ENCODE assay signal across 1 cellular context in the genomic region with DNA sequence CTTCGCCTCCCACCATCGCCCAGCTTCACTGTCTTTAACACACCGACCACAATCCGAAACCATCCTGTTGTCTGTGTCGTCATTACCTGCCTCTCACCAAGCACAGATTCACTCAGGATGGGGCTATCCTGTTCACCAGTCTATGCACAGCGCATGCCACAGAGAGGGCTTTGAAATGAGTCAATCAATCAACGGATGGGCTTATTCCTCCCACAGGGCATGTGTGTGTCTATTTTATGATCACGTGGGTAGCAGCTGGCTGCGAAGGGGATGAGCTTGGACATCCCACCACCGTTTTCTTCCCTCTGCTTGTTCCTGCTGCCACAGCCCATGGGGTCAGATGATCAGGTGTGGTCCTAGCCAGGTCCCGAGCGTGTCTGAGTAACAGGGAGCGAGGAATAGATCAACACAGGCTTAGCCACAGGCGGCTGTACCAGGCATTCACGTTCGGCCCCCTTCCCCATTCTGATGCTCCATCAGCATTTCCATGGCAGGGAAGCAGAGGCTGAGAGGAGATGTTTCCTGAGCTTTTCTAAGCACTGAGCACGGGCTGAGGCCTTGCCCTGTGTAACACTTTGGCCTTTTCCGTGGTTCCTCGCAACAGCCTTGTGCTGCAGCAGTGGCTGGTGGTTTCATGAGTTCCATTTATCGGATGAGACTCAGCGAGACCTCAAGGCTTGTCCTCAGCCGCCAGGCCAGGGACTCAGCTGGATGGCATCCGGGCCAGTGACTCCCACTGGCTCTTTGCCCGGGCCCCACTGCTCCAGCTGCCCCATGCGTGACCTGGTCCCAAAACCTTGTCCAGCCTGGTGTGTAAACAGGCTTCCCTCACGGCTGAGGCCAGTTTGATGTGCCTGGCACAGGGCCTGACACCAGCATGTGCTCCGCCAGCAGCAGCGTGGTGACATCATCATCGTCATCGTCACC.
TF ChIP-seq lines count a peak whose summit lies in the region.

No MANE protein-coding gene starts in this region.

TF ChIP-seq in K562, 482 proteins besides CTCF, POLR2A, EP300 and RAD21 (continued from another document):
- TF ChIP-seq CTCFL (IDR thresholded peaks at IDR 0.05; ENCODE audit: borderline replicate concordance, insufficient read depth, low read depth, low read length, poor library complexity, severe bottlenecking) (no peak), MEF2A (IDR thresholded peaks at IDR 0.05; ENCODE audit: control insufficient read depth, low read depth, low read length) (no peak), GABPB1 (CRISPR knock-in tag; IDR thresholded peaks at IDR 0.05) (no peak), E2F6 (IDR thresholded peaks at IDR 0.05; ENCODE audit: borderline replicate concordance in 1 of 2, extremely low read depth in 1 of 2, insufficient read depth in 1 of 2, insufficient read length in 1 of 2, low read depth in 1 of 2, low read length in 1 of 2, poor library complexity in 1 of 2, severe bottlenecking in 1 of 2) (no peak), IFI16 (CRISPR knock-in tag; IDR thresholded peaks at IDR 0.05) (no peak), BRD4 (IDR thresholded peaks at IDR 0.05) (no peak), ATF1 (CRISPR knock-in tag; IDR thresholded peaks at IDR 0.05) (no peak), ATF1 (tag; IDR thresholded peaks at IDR 0.05) (peak; percentile 49; the same call in 1 of the 2 replicates), ZBTB5 (IDR thresholded peaks at IDR 0.05) (no peak)
- TF ChIP-seq, protein P1, sequence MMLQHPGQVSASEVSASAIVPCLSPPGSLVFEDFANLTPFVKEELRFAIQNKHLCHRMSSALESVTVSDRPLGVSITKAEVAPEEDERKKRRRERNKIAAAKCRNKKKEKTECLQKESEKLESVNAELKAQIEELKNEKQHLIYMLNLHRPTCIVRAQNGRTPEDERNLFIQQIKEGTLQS (IDR thresholded peaks at IDR 0.05) = peak; percentile 84
- TF ChIP-seq, protein P1 (CRISPR knock-in tag; conservative IDR thresholded peaks at IDR 0.05) = no peak
- TF ChIP-seq, protein P2, sequence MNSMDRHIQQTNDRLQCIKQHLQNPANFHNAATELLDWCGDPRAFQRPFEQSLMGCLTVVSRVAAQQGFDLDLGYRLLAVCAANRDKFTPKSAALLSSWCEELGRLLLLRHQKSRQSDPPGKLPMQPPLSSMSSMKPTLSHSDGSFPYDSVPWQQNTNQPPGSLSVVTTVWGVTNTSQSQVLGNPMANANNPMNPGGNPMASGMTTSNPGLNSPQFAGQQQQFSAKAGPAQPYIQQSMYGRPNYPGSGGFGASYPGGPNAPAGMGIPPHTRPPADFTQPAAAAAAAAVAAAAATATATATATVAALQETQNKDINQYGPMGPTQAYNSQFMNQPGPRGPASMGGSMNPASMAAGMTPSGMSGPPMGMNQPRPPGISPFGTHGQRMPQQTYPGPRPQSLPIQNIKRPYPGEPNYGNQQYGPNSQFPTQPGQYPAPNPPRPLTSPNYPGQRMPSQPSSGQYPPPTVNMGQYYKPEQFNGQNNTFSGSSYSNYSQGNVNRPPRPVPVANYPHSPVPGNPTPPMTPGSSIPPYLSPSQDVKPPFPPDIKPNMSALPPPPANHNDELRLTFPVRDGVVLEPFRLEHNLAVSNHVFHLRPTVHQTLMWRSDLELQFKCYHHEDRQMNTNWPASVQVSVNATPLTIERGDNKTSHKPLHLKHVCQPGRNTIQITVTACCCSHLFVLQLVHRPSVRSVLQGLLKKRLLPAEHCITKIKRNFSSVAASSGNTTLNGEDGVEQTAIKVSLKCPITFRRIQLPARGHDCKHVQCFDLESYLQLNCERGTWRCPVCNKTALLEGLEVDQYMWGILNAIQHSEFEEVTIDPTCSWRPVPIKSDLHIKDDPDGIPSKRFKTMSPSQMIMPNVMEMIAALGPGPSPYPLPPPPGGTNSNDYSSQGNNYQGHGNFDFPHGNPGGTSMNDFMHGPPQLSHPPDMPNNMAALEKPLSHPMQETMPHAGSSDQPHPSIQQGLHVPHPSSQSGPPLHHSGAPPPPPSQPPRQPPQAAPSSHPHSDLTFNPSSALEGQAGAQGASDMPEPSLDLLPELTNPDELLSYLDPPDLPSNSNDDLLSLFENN (IDR thresholded peaks at IDR 0.05; ENCODE audit: low read depth in 2 of 2, low read length in 2 of 2) = no peak
- TF ChIP-seq, protein P3, sequence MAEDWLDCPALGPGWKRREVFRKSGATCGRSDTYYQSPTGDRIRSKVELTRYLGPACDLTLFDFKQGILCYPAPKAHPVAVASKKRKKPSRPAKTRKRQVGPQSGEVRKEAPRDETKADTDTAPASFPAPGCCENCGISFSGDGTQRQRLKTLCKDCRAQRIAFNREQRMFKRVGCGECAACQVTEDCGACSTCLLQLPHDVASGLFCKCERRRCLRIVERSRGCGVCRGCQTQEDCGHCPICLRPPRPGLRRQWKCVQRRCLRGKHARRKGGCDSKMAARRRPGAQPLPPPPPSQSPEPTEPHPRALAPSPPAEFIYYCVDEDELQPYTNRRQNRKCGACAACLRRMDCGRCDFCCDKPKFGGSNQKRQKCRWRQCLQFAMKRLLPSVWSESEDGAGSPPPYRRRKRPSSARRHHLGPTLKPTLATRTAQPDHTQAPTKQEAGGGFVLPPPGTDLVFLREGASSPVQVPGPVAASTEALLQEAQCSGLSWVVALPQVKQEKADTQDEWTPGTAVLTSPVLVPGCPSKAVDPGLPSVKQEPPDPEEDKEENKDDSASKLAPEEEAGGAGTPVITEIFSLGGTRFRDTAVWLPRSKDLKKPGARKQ (CRISPR knock-in tag; IDR thresholded peaks at IDR 0.05) = no peak
- TF ChIP-seq, protein P4, sequence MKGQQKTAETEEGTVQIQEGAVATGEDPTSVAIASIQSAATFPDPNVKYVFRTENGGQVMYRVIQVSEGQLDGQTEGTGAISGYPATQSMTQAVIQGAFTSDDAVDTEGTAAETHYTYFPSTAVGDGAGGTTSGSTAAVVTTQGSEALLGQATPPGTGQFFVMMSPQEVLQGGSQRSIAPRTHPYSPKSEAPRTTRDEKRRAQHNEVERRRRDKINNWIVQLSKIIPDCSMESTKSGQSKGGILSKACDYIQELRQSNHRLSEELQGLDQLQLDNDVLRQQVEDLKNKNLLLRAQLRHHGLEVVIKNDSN (CRISPR knock-in tag; IDR thresholded peaks at IDR 0.05) = peak; percentile 34
